8 cellular contexts compared by ENCODE assay signal in the genomic region with DNA sequence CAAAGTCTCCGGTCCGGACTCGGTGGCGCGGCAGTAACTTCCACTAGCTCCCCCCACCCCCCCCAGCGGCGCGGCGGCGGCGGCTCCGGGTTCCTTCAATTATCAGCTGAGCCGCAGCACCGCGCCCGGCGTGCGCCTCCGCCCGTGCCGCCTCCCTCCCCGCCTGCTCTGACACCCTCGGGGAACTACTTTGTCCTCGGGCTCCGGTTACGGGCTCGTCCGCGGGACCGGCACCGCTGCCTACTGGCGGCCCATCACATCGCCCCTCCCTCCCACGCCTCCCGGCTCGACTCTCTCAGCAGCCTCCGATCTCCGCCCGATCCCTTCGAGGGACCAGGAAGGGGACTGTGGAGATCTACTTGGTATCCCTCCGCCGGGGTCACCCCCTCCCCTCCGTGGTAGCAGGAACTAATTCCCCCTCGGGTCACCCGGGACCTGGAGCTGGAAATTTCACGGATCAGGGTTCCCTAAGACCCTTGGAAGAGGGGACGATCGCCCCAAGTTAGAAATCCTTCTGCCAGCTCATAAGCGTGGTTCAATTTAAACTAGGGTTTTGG. TPM values are rescaled to one million over a fixed set of nuclear protein-coding genes. Genes with fewer than 3 reads are reported as not detected.
DNase-seq lines count a peak whose midpoint lies in the region; ATAC-seq and TF ChIP-seq lines count a peak whose summit lies in the region.

TSS of gene TRIP12 (minus strand) at position 118 of the 557 bp plus-strand sequence. CDS start 41,930 bp downstream, outside the sequence.

- H3K9ac ChIP-seq in mammary epithelial cell (ENCODE audit: insufficient read depth, low read length) = peak within 1 kb of the TSS; percentile 88
- peak within 1 kb of the TSS; percentile 93 for H3K9ac ChIP-seq in smooth muscle cell (ENCODE audit: low read depth)

- H3K27ac ChIP-seq in A673 (ENCODE audit: low read depth, low read length, poor library complexity, severe bottlenecking) (peak within 1 kb of the TSS; percentile 97), WERI-Rb-1 (peak within 1 kb of the TSS; percentile 91), mammary epithelial cell (ENCODE audit: insufficient read depth, low read depth, low read length) (peak within 1 kb of the TSS; percentile 79), smooth muscle cell (ENCODE audit: low read depth) (peak within 1 kb of the TSS; percentile 93)

- TF ChIP-seq CTCF in A673 (conservative IDR thresholded peaks at IDR 0.05; ENCODE audit: low read depth, low read length) (no peak), WERI-Rb-1 (IDR thresholded peaks at IDR 0.05; ENCODE audit: low read depth, low read length) (no peak), mammary epithelial cell (conservative IDR thresholded peaks at IDR 0.05 in 1 of 2, IDR thresholded peaks at IDR 0.05 in 1 of 2; ENCODE audit: extremely low read depth in 1 of 2, insufficient read depth in 1 of 2, low read depth in 1 of 2, low read length in 2 of 2) (no peak), smooth muscle cell (IDR thresholded peaks at IDR 0.05; ENCODE audit: borderline replicate concordance, insufficient read depth, poor library complexity, severe bottlenecking) (no peak)

- H3K79me2 ChIP-seq in mammary epithelial cell (ENCODE audit: insufficient read depth, low read length) (peaks cover 56% of the 10 kb centered on the region), smooth muscle cell (ENCODE audit: low read depth) (peaks cover 77% of the 10 kb centered on the region)

- no peaks in the 10 kb centered on the region for H3F3A ChIP-seq in smooth muscle cell (ENCODE audit: low read depth)

- no peaks in the 10 kb centered on the region for H3K9me3 ChIP-seq in A673 (ENCODE audit: low read depth, low read length, poor library complexity, severe bottlenecking)
- no peaks in the 10 kb centered on the region for H3K9me3 ChIP-seq in WERI-Rb-1 (ENCODE audit: severe bottlenecking)
- H3K9me3 ChIP-seq in mammary epithelial cell (replicated peaks; ENCODE audit: insufficient read depth, low read length) = no peaks in the 10 kb centered on the region
- no peaks in the 10 kb centered on the region for H3K9me3 ChIP-seq in smooth muscle cell (replicated peaks; ENCODE audit: low read depth)

- ATAC-seq in GM18867 (IDR thresholded peaks at IDR 0.05; ENCODE audit: unreplicated experiment) (peak; percentile 64), HG03103 (IDR thresholded peaks at IDR 0.05; ENCODE audit: low read depth, unreplicated experiment) (peak; percentile 71)

- H3K4me3 ChIP-seq in A673 (ENCODE audit: low read depth, low read length, poor library complexity, severe bottlenecking) = peak within 1 kb of the TSS; percentile 88
- H3K4me3 ChIP-seq in WERI-Rb-1 (ENCODE audit: low read depth, low read length) = peak within 1 kb of the TSS; percentile 64
- H3K4me3 ChIP-seq in mammary epithelial cell (replicated peaks in 1 of 3; ENCODE audit: insufficient read depth in 1 of 3, low read depth in 2 of 3, low read length in 3 of 3) = peak within 1 kb of the TSS; percentile 74 to 84 (median 80)
- peak within 1 kb of the TSS; percentile 97 for H3K4me3 ChIP-seq in smooth muscle cell

- peak; percentile 98 for DNase-seq in A673 (ENCODE audit: low spot score)
- peak; percentile 93 for DNase-seq in NCI-H2196 treated with DMSO at 0.1 percent for 48 hours (lab: John Stamatoyannopoulos, UW; ENCODE audit: unreplicated experiment)
- DNase-seq in WERI-Rb-1 = peak; percentile 92
- peak; percentile 97 for DNase-seq in mammary epithelial cell
- peak; percentile 91 for DNase-seq in iPS-NIHi7 (ENCODE audit: extremely low spot score)
- DNase-seq in smooth muscle cell (lab: John Stamatoyannopoulos, UW; ENCODE audit: unreplicated experiment) = peak; percentile 96

- 0% methylated on average over 11 of the region's 49 CpGs for WGBS in mammary epithelial cell (ENCODE audit: low coverage, missing lambda C conversion rate)
- WGBS in smooth muscle cell (ENCODE audit: low lambda C conversion rate) = 1% methylated on average over 23 of the region's 49 CpGs

- H3K4me1 ChIP-seq in A673 (ENCODE audit: insufficient read depth, low read length, poor library complexity, severe bottlenecking) (no peaks in the 10 kb centered on the region), mammary epithelial cell (ENCODE audit: insufficient read depth, low read length) (peaks cover 14% of the 10 kb centered on the region), smooth muscle cell (ENCODE audit: low read depth) (peaks cover 11% of the 10 kb centered on the region)

- peaks cover 16% of the 10 kb centered on the region for H3K36me3 ChIP-seq in A673 (ENCODE audit: insufficient read depth, low read length, poor library complexity, severe bottlenecking)
- H3K36me3 ChIP-seq in WERI-Rb-1 = peaks cover 10% of the 10 kb centered on the region
- H3K36me3 ChIP-seq in mammary epithelial cell (ENCODE audit: insufficient read depth, low read length) = peaks cover 6% of the 10 kb centered on the region
- H3K36me3 ChIP-seq in smooth muscle cell (ENCODE audit: low read depth) = no peaks in the 10 kb centered on the region

- H2AFZ ChIP-seq in mammary epithelial cell (ENCODE audit: low read depth, low read length) (peak within 1 kb of the TSS; percentile 97), smooth muscle cell (ENCODE audit: low read depth) (peak within 1 kb of the TSS; percentile 75)

- no TSS peak for BruUV-seq in A673 (replicated peaks; lab: Mats Ljungman, UMichigan)
- no TSS peak for BruUV-seq in mammary epithelial cell (replicated peaks; lab: Mats Ljungman, UMichigan)

- in situ Hi-C loops in mammary epithelial cell (cut with MboI; ENCODE audit: low sequenced_read_pairs in 2 of 2) = no loop called here

- H3K4me2 ChIP-seq in mammary epithelial cell (ENCODE audit: insufficient read depth, low read depth, low read length) (peak within 1 kb of the TSS; percentile 95), smooth muscle cell (peak within 1 kb of the TSS; percentile 92)

- H4K20me1 ChIP-seq in mammary epithelial cell (ENCODE audit: insufficient read depth, low read length) (peaks cover 3% of the 10 kb centered on the region), smooth muscle cell (ENCODE audit: low read depth) (peaks cover 38% of the 10 kb centered on the region)

- CTCF ChIA-PET in A673 (lab: Charles Lee) = interaction anchor here (0.6 kb wide), 1 partner anchor 121 kb away, joined by 3 read pairs; no protein-coding TSS in a partner anchor
- CTCF ChIA-PET in mammary epithelial cell (lab: Charles Lee; ENCODE audit: low non-redundant PET) = interaction anchor here (0.6 kb wide), 1 partner anchor 10 kb away, joined by 7 read pairs; no protein-coding TSS in a partner anchor

- dilution Hi-C loops in mammary epithelial cell (cut with HindIII; ENCODE audit: low sequenced_read_pairs) = no loop called here

- H3K27me3 ChIP-seq in A673 (replicated peaks; ENCODE audit: insufficient read depth, low read depth, low read length, poor library complexity) (no peaks in the 10 kb centered on the region), WERI-Rb-1 (ENCODE audit: insufficient read depth, low read depth, severe bottlenecking) (no peaks in the 10 kb centered on the region), mammary epithelial cell (ENCODE audit: insufficient read depth, low read length) (no peaks in the 10 kb centered on the region), smooth muscle cell (ENCODE audit: low read depth) (no peaks in the 10 kb centered on the region)

- intact Hi-C loops in A673 (cut with micrococcal nuclease; ENCODE audit: unreplicated experiment) (loop anchor here (1.0 kb wide), 1 partner anchor 121 kb away; no protein-coding TSS in a partner anchor), mammary epithelial cell (cut with micrococcal nuclease) (loop anchor here (2.0 to 5.0 kb wide), 4 partner anchors 121 to 690 kb away; partner anchors contain the start of genes SLC16A14 and SP100)

- POLR2A ChIA-PET in A673 (lab: Charles Lee; ENCODE audit: low non-redundant PET) = no interaction called here

RNA-seq across cellular contexts. Expression of gene TRIP12, which starts in this region (rescaled TPM):
- 263 and 300 TPM in 2 replicates for total RNA-seq in A673 (2021)
- total RNA-seq in mammary epithelial cell = 100 to 1,000 TPM; 235 to 245 TPM
- polyA plus RNA-seq in mammary epithelial cell = 66.0 TPM
- 390 TPM for polyA minus RNA-seq in mammary epithelial cell
- 103 and 149 TPM in 2 replicates for total RNA-seq in smooth muscle cell
- 30.2 and 45.5 TPM in 2 replicates for polyA plus RNA-seq in smooth muscle cell

Comparison
In these comparisons a context has a peak if more than half of its experiments do, and no peak if none do; other contexts are left out.
1. Peak in every context shown above with its lines: DNase-seq, ATAC-seq, H3K4me3 ChIP-seq and H3K27ac ChIP-seq.